ENCODE assay signal across 21 cellular contexts in the genomic region with DNA sequence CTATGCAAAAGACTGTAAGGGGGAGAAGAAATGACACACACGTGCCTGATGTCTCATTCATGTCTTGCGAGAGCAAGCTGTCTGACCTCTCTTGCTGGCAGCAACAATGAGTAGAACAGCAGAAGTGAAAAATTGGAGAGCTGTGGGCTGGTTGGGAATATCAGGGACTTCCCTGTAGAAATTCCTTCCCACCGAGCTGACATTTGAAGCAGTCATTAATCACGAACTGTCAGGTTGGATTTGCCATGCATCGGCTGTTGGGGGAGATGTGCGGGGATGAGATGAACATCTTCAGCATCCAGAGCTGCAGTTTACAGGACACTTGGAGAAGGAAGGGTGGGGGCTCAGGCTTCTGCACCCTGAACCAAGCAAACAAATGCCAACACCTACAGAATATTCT.
DNase-seq lines count a peak whose midpoint lies in the region; ATAC-seq, FAIRE-seq and TF ChIP-seq lines count a peak whose summit lies in the region.
"Had no signal": no experiment of that assay in that cellular context is flagged by ENCODE, and none has a peak within 500 bp of the region (broad histone marks: within the 10 kb centered on the region; RNA-seq: fewer than 3 reads in every experiment).

No MANE protein-coding gene starts in this region.

- ATAC-seq in K562 (no peak), psoas muscle (peak in 3 of 4 donors; percentile 10 to 32 (median 17))
- ATAC-seq: A549 had no signal

- H3K9me1 ChIP-seq in K562 (ENCODE audit: control insufficient read depth, insufficient read depth, low read length), result no peaks in the 10 kb centered on the region

- 43% methylated on average over 4 of the region's 6 CpGs for WGBS in K562 (ENCODE audit: insufficient coverage, low coverage, missing lambda C conversion rate)
- 40 to 52% (median 43%) methylated on average over 6 of the region's 6 CpGs for WGBS in psoas muscle, 3 donors

- no TSS peak for BruUV-seq in K562 (replicated peaks; lab: Mats Ljungman, UMichigan)

- H3K36me3 ChIP-seq in K562 (ENCODE audit: control insufficient read depth, insufficient read depth, low read length), result peaks cover 3% of the 10 kb centered on the region; the same call in 2 of the 3 replicates
- peaks cover 9 to 97% of the 10 kb centered on the region in 2 donors for H3K36me3 ChIP-seq in psoas muscle (ENCODE audit: insufficient read depth in 1 of 2, low read depth in 1 of 2)
- H3K36me3 ChIP-seq: BLaER1 treated with 17β-estradiol and CSF1 and Interleukin-3, amounts not matched to agents 10 nM and 100 nM had no signal

- TF ChIP-seq EP300 in K562 (IDR thresholded peaks at IDR 0.05; ENCODE audit: low read length), result no peak

- in situ Hi-C loops in K562 (cut with MboI), result no loop called here

- intact Hi-C loops in K562 (cut with micrococcal nuclease) (no loop called here), psoas muscle (cut with DNase I) (no loop called here)

- TF ChIP-seq POLR2A in K562 (conservative IDR thresholded peaks at IDR 0.05), result no peak

- no peak overlapping the region for H3K27ac ChIP-seq in K562 (ENCODE audit: extremely low read depth, low read depth, low read length)
- H3K27ac ChIP-seq in psoas muscle, result no peak overlapping the region
- H3K27ac ChIP-seq: 22Rv1; A549; BLaER1 treated with 17β-estradiol and CSF1 and Interleukin-3, amounts not matched to agents 10 nM and 100 nM; C4-2B had no signal

- no peak overlapping the region for H2AFZ ChIP-seq in K562 (ENCODE audit: low read depth, low read length)

- H3K4me2 ChIP-seq in K562 (ENCODE audit: insufficient read depth, low read length), result no peak overlapping the region
- H3K4me2 ChIP-seq: A549; BLaER1 treated with 17β-estradiol and CSF1 and Interleukin-3, amounts not matched to agents 10 nM and 100 nM had no signal

- H3K4me1 ChIP-seq in K562 (replicated peaks in 1 of 2; ENCODE audit: control insufficient read depth in 2 of 2, insufficient read depth in 2 of 2, low read length in 2 of 2) (no peaks in the 10 kb centered on the region), psoas muscle (no peaks in the 10 kb centered on the region)
- H3K4me1 ChIP-seq: A549; BLaER1 treated with 17β-estradiol and CSF1 and Interleukin-3, amounts not matched to agents 10 nM and 100 nM had no signal

- TF ChIP-seq CTCF in K562 (IDR thresholded peaks at IDR 0.05 in 2 of 3, conservative IDR thresholded peaks at IDR 0.05 in 1 of 3; ENCODE audit: insufficient read depth in 2 of 3, low read depth in 1 of 3, low read length in 3 of 3), result no peak
- TF ChIP-seq CTCF in psoas muscle (IDR thresholded peaks at IDR 0.05), result no peak

- H3K79me2 ChIP-seq in K562 (ENCODE audit: control insufficient read depth, insufficient read depth, low read length), result no peaks in the 10 kb centered on the region

- POLR2A ChIA-PET in K562 (lab: Yijun Ruan, JAX), result no interaction called here

- no peaks in the 10 kb centered on the region for H3K27me3 ChIP-seq in K562 (ENCODE audit: control insufficient read depth in 2 of 2, insufficient read depth in 2 of 2, low read length in 2 of 2)
- H3K27me3 ChIP-seq in psoas muscle (ENCODE audit: insufficient read depth in 3 of 3, low read length in 2 of 3), result no peaks in the 10 kb centered on the region
- H3K27me3 ChIP-seq: BLaER1 treated with 17β-estradiol and CSF1 and Interleukin-3, amounts not matched to agents 10 nM and 100 nM had no signal

- no peak for TF ChIP-seq RAD21 in K562 (CRISPR knock-in tag; conservative IDR thresholded peaks at IDR 0.05 in 1 of 2, IDR thresholded peaks at IDR 0.05 in 1 of 2)

- no peak for FAIRE-seq in K562 (lab: Jason Lieb, UNC)
- FAIRE-seq: A549, G401.6, GM12891, GM19239 had no signal

- H3K4me3 ChIP-seq in K562, result no peak overlapping the region
- no peak overlapping the region for H3K4me3 ChIP-seq in psoas muscle
- H3K4me3 ChIP-seq: A549; BLaER1 treated with 17β-estradiol and CSF1 and Interleukin-3, amounts not matched to agents 10 nM and 100 nM had no signal

- H4K20me1 ChIP-seq in K562 (replicated peaks; ENCODE audit: control insufficient read depth, insufficient read depth, low read length), result no peaks in the 10 kb centered on the region; the same call in 1 of the 2 replicates
- H4K20me1 ChIP-seq: BLaER1 treated with 17β-estradiol and CSF1 and Interleukin-3, amounts not matched to agents 10 nM and 100 nM had no signal

- DNase-seq in NCI-H82 (lab: John Stamatoyannopoulos, UW) (peak; percentile 61), NCI-H82 treated with DMSO at 0.1 percent for 48 hours (lab: John Stamatoyannopoulos, UW; ENCODE audit: unreplicated experiment) (no peak), K562 (ENCODE audit: extremely low read depth in 1 of 4, low spot score in 3 of 4) (no peak), psoas muscle (no peak), CD1c-positive myeloid dendritic cell (ENCODE audit: extremely low spot score) (no peak), NCI-H1930 (lab: John Stamatoyannopoulos, UW) (no peak), islet precursor cell (no peak)
- DNase-seq: AML-193; CD4-positive, alpha-beta memory T cell; CD4-positive, CD25-positive, alpha-beta regulatory T cell; CD8-positive, alpha-beta memory T cell; COR-L47; DMS79 treated with DMSO at 0.1 percent for 48 hours; GF-D8 had no signal

- CTCF ChIA-PET in K562 (lab: Yijun Ruan, JAX; ENCODE audit: low intra/inter-chr PET ratio), result no interaction called here

- H3K9me3 ChIP-seq in K562 (replicated peaks; ENCODE audit: control insufficient read depth, insufficient read depth, low read depth, low read length), result no peaks in the 10 kb centered on the region
- no peaks in the 10 kb centered on the region for H3K9me3 ChIP-seq in psoas muscle
- H3K9me3 ChIP-seq: A549; BLaER1 treated with 17β-estradiol and CSF1 and Interleukin-3, amounts not matched to agents 10 nM and 100 nM had no signal

- H3K9ac ChIP-seq in K562 (ENCODE audit: insufficient read depth in 1 of 2, low read depth in 2 of 2, low read length in 2 of 2), result no peak overlapping the region
- H3K9ac ChIP-seq: BLaER1 treated with 17β-estradiol and CSF1 and Interleukin-3, amounts not matched to agents 10 nM and 100 nM had no signal

TF ChIP-seq in K562, 482 proteins besides CTCF, POLR2A, EP300 and RAD21:
- no peak for TF ChIP-seq HIVEP1 (CRISPR knock-in tag; IDR thresholded peaks at IDR 0.05)
- no peak for TF ChIP-seq MTA2 (IDR thresholded peaks at IDR 0.05; ENCODE audit: low read depth)
- TF ChIP-seq MEIS2 (IDR thresholded peaks at IDR 0.05; ENCODE audit: partially characterized antibody), result peak; percentile 26
- TF ChIP-seq, protein P1, sequence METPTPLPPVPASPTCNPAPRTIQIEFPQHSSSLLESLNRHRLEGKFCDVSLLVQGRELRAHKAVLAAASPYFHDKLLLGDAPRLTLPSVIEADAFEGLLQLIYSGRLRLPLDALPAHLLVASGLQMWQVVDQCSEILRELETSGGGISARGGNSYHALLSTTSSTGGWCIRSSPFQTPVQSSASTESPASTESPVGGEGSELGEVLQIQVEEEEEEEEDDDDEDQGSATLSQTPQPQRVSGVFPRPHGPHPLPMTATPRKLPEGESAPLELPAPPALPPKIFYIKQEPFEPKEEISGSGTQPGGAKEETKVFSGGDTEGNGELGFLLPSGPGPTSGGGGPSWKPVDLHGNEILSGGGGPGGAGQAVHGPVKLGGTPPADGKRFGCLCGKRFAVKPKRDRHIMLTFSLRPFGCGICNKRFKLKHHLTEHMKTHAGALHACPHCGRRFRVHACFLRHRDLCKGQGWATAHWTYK (CRISPR knock-in tag; IDR thresholded peaks at IDR 0.05), result no peak
- no peak for TF ChIP-seq ZBTB17 (CRISPR knock-in tag; IDR thresholded peaks at IDR 0.05)
- TF ChIP-seq, protein P2, sequence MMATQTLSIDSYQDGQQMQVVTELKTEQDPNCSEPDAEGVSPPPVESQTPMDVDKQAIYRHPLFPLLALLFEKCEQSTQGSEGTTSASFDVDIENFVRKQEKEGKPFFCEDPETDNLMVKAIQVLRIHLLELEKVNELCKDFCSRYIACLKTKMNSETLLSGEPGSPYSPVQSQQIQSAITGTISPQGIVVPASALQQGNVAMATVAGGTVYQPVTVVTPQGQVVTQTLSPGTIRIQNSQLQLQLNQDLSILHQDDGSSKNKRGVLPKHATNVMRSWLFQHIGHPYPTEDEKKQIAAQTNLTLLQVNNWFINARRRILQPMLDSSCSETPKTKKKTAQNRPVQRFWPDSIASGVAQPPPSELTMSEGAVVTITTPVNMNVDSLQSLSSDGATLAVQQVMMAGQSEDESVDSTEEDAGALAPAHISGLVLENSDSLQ (IDR thresholded peaks at IDR 0.05), result peak; percentile 44; the same call in 1 of the 2 replicates
TF ChIP-seq in K562: peak in this region for 2.
